Comparison of ENCODE assay signal across 16 cellular contexts in genomic region chr11:44725016-44725651, GRCh38. TPM values are rescaled to one million over a fixed set of nuclear protein-coding genes. Genes with fewer than 3 reads are reported as not detected.
DNase-seq lines count a peak whose midpoint lies in the region; ATAC-seq and TF ChIP-seq lines count a peak whose summit lies in the region.
"Had no signal": no experiment of that assay in that cellular context is flagged by ENCODE, and none has a peak within 500 bp of the region (broad histone marks: within the 10 kb centered on the region; RNA-seq: fewer than 3 reads in every experiment).

No MANE protein-coding gene starts in this region.

- ATAC-seq in HG03025 (IDR thresholded peaks at IDR 0.05; ENCODE audit: low FRiP score, unreplicated experiment): no peak
- ATAC-seq: mucosa of descending colon had no signal

- H3K36me3 Mint-ChIP-seq in Caco-2 (ENCODE audit: insufficient read depth, unreplicated experiment) (no peaks in the 10 kb centered on the region), brain (no peaks in the 10 kb centered on the region), mesothelial cell of epicardium (no peaks in the 10 kb centered on the region), glutamatergic neuron (ENCODE audit: unreplicated experiment) (no peaks in the 10 kb centered on the region)

- CTCF ChIA-PET in Caco-2 (lab: Charles Lee): no interaction called here

- no peaks in the 10 kb centered on the region for H3K27me3 ChIP-seq in Caco-2 (replicated peaks; ENCODE audit: control insufficient read depth, insufficient read depth, low read length)

- no peak for TF ChIP-seq CTCF in Caco-2 (IDR thresholded peaks at IDR 0.05; ENCODE audit: insufficient read depth in 1 of 2, low read depth in 1 of 2, low read length in 1 of 2, severe bottlenecking in 1 of 2, unreplicated experiment in 1 of 2)
- TF ChIP-seq CTCF in brain (conservative IDR thresholded peaks at IDR 0.05): no peak
- no peak for TF ChIP-seq CTCF in mesothelial cell of epicardium (IDR thresholded peaks at IDR 0.05; ENCODE audit: unreplicated experiment)
- TF ChIP-seq CTCF in glutamatergic neuron (IDR thresholded peaks at IDR 0.05; ENCODE audit: partially characterized antibody, unreplicated experiment): no peak

- intact Hi-C loops in Caco-2 (cut with micrococcal nuclease; ENCODE audit: unreplicated experiment): loop anchor here (5.0 kb wide), 1 partner anchor 103 kb away; no protein-coding TSS in a partner anchor

- DNase-seq in AG08395 (ENCODE audit: low spot score) (peak; percentile 56), Caco-2 (no peak), mesothelial cell of epicardium (ENCODE audit: low spot score in 2 of 2, unreplicated experiment in 2 of 2) (no peak), glutamatergic neuron (no peak), NCI-H2029 treated with DMSO at 0.1 percent for 48 hours (lab: John Stamatoyannopoulos, UW) (no peak), NCI-H2171 treated with DMSO at 0.1 percent for 48 hours (lab: John Stamatoyannopoulos, UW) (no peak)
- DNase-seq: gastrocnemius medialis, GDM1, IMR-90, NCI-H1048, NCI-H226, tibial artery had no signal

- H3K9me3 Mint-ChIP-seq in Caco-2 (ENCODE audit: unreplicated experiment) (no peaks in the 10 kb centered on the region), brain (peaks cover 0 to 3% (median 0%) of the 10 kb centered on the region in 5 experiments), mesothelial cell of epicardium (no peaks in the 10 kb centered on the region), glutamatergic neuron (ENCODE audit: unreplicated experiment) (peaks cover 13% of the 10 kb centered on the region)

- no peak overlapping the region for H3K4me3 ChIP-seq in Caco-2 (ENCODE audit: low read depth, low read length)
- H3K4me3 ChIP-seq: breast epithelium, gastrocnemius medialis, mucosa of descending colon, tibial artery had no signal

- no peaks in the 10 kb centered on the region for H3K9me3 ChIP-seq in Caco-2
- H3K9me3 ChIP-seq: breast epithelium, gastrocnemius medialis, mucosa of descending colon, tibial artery had no signal

- no peaks in the 10 kb centered on the region for H3K36me3 ChIP-seq in Caco-2 (ENCODE audit: control insufficient read depth, insufficient read depth, low read length)
- H3K36me3 ChIP-seq: breast epithelium, gastrocnemius medialis, tibial artery had no signal

- POLR2A ChIA-PET in Caco-2 (lab: Charles Lee): no interaction called here

- H3K27ac Mint-ChIP-seq in Caco-2 (ENCODE audit: unreplicated experiment): peak overlapping the region; percentile 75
- H3K27ac Mint-ChIP-seq in brain: peak overlapping the region in 4 of 5 experiments; percentile 46 to 83 (median 74)
- no peak overlapping the region for H3K27ac Mint-ChIP-seq in mesothelial cell of epicardium
- H3K27ac Mint-ChIP-seq in glutamatergic neuron (ENCODE audit: unreplicated experiment): no peak overlapping the region

- H3K27me3 Mint-ChIP-seq in Caco-2 (ENCODE audit: insufficient read depth, unreplicated experiment) (no peaks in the 10 kb centered on the region), brain (peaks cover 16% of the 10 kb centered on the region), mesothelial cell of epicardium (ENCODE audit: low read depth) (peaks cover 32% of the 10 kb centered on the region), glutamatergic neuron (ENCODE audit: unreplicated experiment) (peaks cover 18% of the 10 kb centered on the region)

- peaks cover 48% of the 10 kb centered on the region for H3K4me1 ChIP-seq in Caco-2

- H3K4me3 Mint-ChIP-seq in Caco-2 (ENCODE audit: unreplicated experiment) (peak overlapping the region; percentile 79), brain (peak overlapping the region in 4 of 5 experiments; percentile 68 to 84 (median 75)), mesothelial cell of epicardium (peak overlapping the region; percentile 66), glutamatergic neuron (ENCODE audit: unreplicated experiment) (no peak overlapping the region)

- peaks cover 16% of the 10 kb centered on the region for H3K4me1 Mint-ChIP-seq in Caco-2 (ENCODE audit: low read depth, unreplicated experiment)
- H3K4me1 Mint-ChIP-seq in brain: peaks cover 54% of the 10 kb centered on the region
- peaks cover 40% of the 10 kb centered on the region for H3K4me1 Mint-ChIP-seq in mesothelial cell of epicardium
- H3K4me1 Mint-ChIP-seq in glutamatergic neuron (ENCODE audit: low read depth, unreplicated experiment): peaks cover 36% of the 10 kb centered on the region

- no TSS peak for BruUV-seq in Caco-2 (replicated peaks; lab: Mats Ljungman, UMichigan)

RNA-seq across cellular contexts. Expression of gene TSPAN18, which starts 1.6 kb away (rescaled TPM):
- total RNA-seq in Caco-2 (2022) (5.9 and 7.4 TPM in 2 replicates), mesothelial cell of epicardium (45.4 to 51.3 TPM (median 47.4 TPM) in 3 replicates), glutamatergic neuron (ENCODE audit: unreplicated experiment) (80.4 TPM)
- polyA plus RNA-seq in brain (ENCODE audit: insufficient read depth, low read depth, low replicate concordance): 3.3 TPM

Comparison
In these comparisons a context has a peak if more than half of its experiments do, and no peak if none do; other contexts are left out.
1. H3K27ac Mint-ChIP-seq: peak in Caco-2 (single experiment) and brain (4 of 5); none in mesothelial cell of epicardium (single experiment) and glutamatergic neuron (single experiment).